ENCODE assay signal across 5 cellular contexts in genomic region chr13:69226427-69226826, GRCh38.
"Had no signal": no experiment of that assay in that cellular context is flagged by ENCODE, and none has a peak within 500 bp of the region (broad histone marks: within the 10 kb centered on the region; RNA-seq: fewer than 3 reads in every experiment).

No MANE protein-coding gene starts in this region.

- H3K27ac ChIP-seq: GM23248 had no signal

- H3K36me3 ChIP-seq: HAP-1 had no signal

- H3K9ac ChIP-seq: GM23248 had no signal

- H3K4me1 Mint-ChIP-seq: IgD-negative memory B cell had no signal

- DNase-seq: GM23248, GOT3, H7 had no signal

- H3K27me3 Mint-ChIP-seq: IgD-negative memory B cell had no signal

- H3K27ac Mint-ChIP-seq: IgD-negative memory B cell had no signal

- H3K4me3 Mint-ChIP-seq: IgD-negative memory B cell had no signal

- H3K9me3 ChIP-seq: HAP-1 had no signal

- H3K4me1 ChIP-seq: HAP-1 had no signal

- H3K4me3 ChIP-seq: GM23248, HAP-1 had no signal

- H2AFZ ChIP-seq: GM23248 had no signal
